ENCODE assay signal across 16 cellular contexts in genomic region chr11:8317164-8317563, GRCh38. TPM values are rescaled to one million over a fixed set of nuclear protein-coding genes. Genes with fewer than 3 reads are reported as not detected.
DNase-seq lines count a peak whose midpoint lies in the region; ATAC-seq and TF ChIP-seq lines count a peak whose summit lies in the region.
"Had no signal": no experiment of that assay in that cellular context is flagged by ENCODE, and none has a peak within 500 bp of the region (broad histone marks: within the 10 kb centered on the region; RNA-seq: fewer than 3 reads in every experiment).

No MANE protein-coding gene starts in this region.

- no peaks in the 10 kb centered on the region for H3F3A ChIP-seq in GM23248 (ENCODE audit: insufficient read depth)

- CTCF ChIA-PET in Caco-2 (lab: Charles Lee), result no interaction called here

- H3K27me3 ChIP-seq in GM23248 (replicated peaks; ENCODE audit: insufficient read depth) (peaks cover 12% of the 10 kb centered on the region), fibroblast of lung (ENCODE audit: control insufficient read depth, insufficient read depth, low read length) (peaks cover 7% of the 10 kb centered on the region), Caco-2 (replicated peaks; ENCODE audit: control insufficient read depth, insufficient read depth, low read length) (no peaks in the 10 kb centered on the region; the same call in none of the 2 replicates), thyroid gland (no peaks in the 10 kb centered on the region)

- H3K9me3 ChIP-seq in GM23248 (ENCODE audit: low read depth) (no peaks in the 10 kb centered on the region), fibroblast of lung (ENCODE audit: control insufficient read depth, insufficient read depth, low read depth, low read length) (no peaks in the 10 kb centered on the region), Caco-2 (no peaks in the 10 kb centered on the region), thyroid gland (no peaks in the 10 kb centered on the region)

- POLR2A ChIA-PET in Caco-2 (lab: Charles Lee), result no interaction called here

- intact Hi-C loops in Caco-2 (cut with micrococcal nuclease; ENCODE audit: unreplicated experiment) (no loop called here), thyroid gland (cut with DNase I) (no loop called here)

- H3K36me3 Mint-ChIP-seq in Caco-2 (ENCODE audit: insufficient read depth, unreplicated experiment), result no peaks in the 10 kb centered on the region
- H3K36me3 Mint-ChIP-seq: CD4-positive, alpha-beta memory T cell had no signal

- H3K27me3 Mint-ChIP-seq in Caco-2 (ENCODE audit: insufficient read depth, unreplicated experiment), result peaks cover 29% of the 10 kb centered on the region

- no peaks in the 10 kb centered on the region for H3K4me1 ChIP-seq in GM23248 (ENCODE audit: insufficient read depth)
- H3K4me1 ChIP-seq in fibroblast of lung (ENCODE audit: control insufficient read depth, extremely low read depth, insufficient read depth, low read length), result no peaks in the 10 kb centered on the region
- no peaks in the 10 kb centered on the region for H3K4me1 ChIP-seq in Caco-2
- no peaks in the 10 kb centered on the region for H3K4me1 ChIP-seq in thyroid gland

- H3K36me3 ChIP-seq in GM23248 (ENCODE audit: low read depth) (no peaks in the 10 kb centered on the region), fibroblast of lung (ENCODE audit: control insufficient read depth, insufficient read depth, low read length) (no peaks in the 10 kb centered on the region), Caco-2 (ENCODE audit: control insufficient read depth, insufficient read depth, low read length) (no peaks in the 10 kb centered on the region), thyroid gland (no peaks in the 10 kb centered on the region)

- BruUV-seq in Caco-2 (replicated peaks; lab: Mats Ljungman, UMichigan), result no TSS peak

- in situ Hi-C loops in GM23248 (cut with MboI), result no loop called here

- H3K27ac ChIP-seq in GM23248, result no peak overlapping the region
- H3K27ac ChIP-seq in fibroblast of lung (ENCODE audit: insufficient read depth, low read length), result no peak overlapping the region
- no peak overlapping the region for H3K27ac ChIP-seq in thyroid gland
- H3K27ac ChIP-seq: SK-N-MC had no signal

- H2AFZ ChIP-seq in GM23248 (no peak overlapping the region), fibroblast of lung (ENCODE audit: low read length) (no peak overlapping the region)

- H3K9me3 Mint-ChIP-seq in Caco-2 (ENCODE audit: unreplicated experiment), result no peaks in the 10 kb centered on the region

- H3K4me2 ChIP-seq in GM23248 (ENCODE audit: unreplicated experiment) (no peak overlapping the region), fibroblast of lung (ENCODE audit: extremely low read depth, insufficient read depth, low read length) (no peak overlapping the region)

- no peak for TF ChIP-seq POLR2A in thyroid gland (IDR thresholded peaks at IDR 0.05)

- ATAC-seq in HG03439 (IDR thresholded peaks at IDR 0.05; ENCODE audit: unreplicated experiment) (no peak), HG02759 (IDR thresholded peaks at IDR 0.05; ENCODE audit: unreplicated experiment) (no peak)
- ATAC-seq: GM12878, Right ventricle myocardium inferior had no signal

- H3K79me2 ChIP-seq in GM23248 (ENCODE audit: insufficient read depth) (no peaks in the 10 kb centered on the region), fibroblast of lung (ENCODE audit: control insufficient read depth, insufficient read depth, low read length) (no peaks in the 10 kb centered on the region)

- no peak overlapping the region for H3K4me3 Mint-ChIP-seq in Caco-2 (ENCODE audit: unreplicated experiment)
- H3K4me3 Mint-ChIP-seq: CD4-positive, alpha-beta memory T cell had no signal

- no peaks in the 10 kb centered on the region for H3K9me2 ChIP-seq in GM23248 (ENCODE audit: insufficient read depth)

- DNase-seq in A172 (ENCODE audit: low spot score) (peak; percentile 69), GM23248 (peak; percentile 13), RPMI7951 (ENCODE audit: low read depth) (peak; percentile 10), fibroblast of lung (ENCODE audit: low read depth in 2 of 2) (peak; percentile 27 to 50), Caco-2 (no peak), thyroid gland (no peak)
- DNase-seq: AML-193; CD4-positive, alpha-beta memory T cell; GOT3; NCI-H2227 treated with DMSO at 0.1 percent for 48 hours had no signal

- 18 to 27% methylated on average over 2 of the region's 2 CpGs for WGBS in GM23248 (ENCODE audit: low coverage in 1 of 2, low lambda C conversion rate in 2 of 2, missing lambda C conversion rate in 2 of 2), 2 experiments
- WGBS in thyroid gland, 2 donors, result 66 to 72% methylated on average over 2 of the region's 2 CpGs

- H3K27ac Mint-ChIP-seq in Caco-2 (ENCODE audit: unreplicated experiment), result no peak overlapping the region
- H3K27ac Mint-ChIP-seq: CD4-positive, alpha-beta memory T cell had no signal

- TF ChIP-seq CTCF in fibroblast of lung (conservative IDR thresholded peaks at IDR 0.05 in 1 of 2, IDR thresholded peaks at IDR 0.05 in 1 of 2; ENCODE audit: low read depth in 1 of 2, low read length in 2 of 2), result no peak
- no peak for TF ChIP-seq CTCF in Caco-2 (IDR thresholded peaks at IDR 0.05; ENCODE audit: insufficient read depth in 1 of 2, low read depth in 1 of 2, low read length in 1 of 2, severe bottlenecking in 1 of 2, unreplicated experiment in 1 of 2)
- no peak for TF ChIP-seq CTCF in thyroid gland (IDR thresholded peaks at IDR 0.05)

- H3K4me3 ChIP-seq in GM23248 (no peak overlapping the region), fibroblast of lung (replicated peaks in 1 of 4; ENCODE audit: control extremely low read depth in 1 of 4, insufficient read depth in 1 of 4, low read depth in 3 of 4, low read length in 4 of 4) (no peak overlapping the region), Caco-2 (ENCODE audit: low read depth, low read length) (no peak overlapping the region), thyroid gland (replicated peaks in 1 of 3) (no peak overlapping the region)
- H3K4me3 ChIP-seq: GM12878, SK-N-MC had no signal

- no peaks in the 10 kb centered on the region for H3K4me1 Mint-ChIP-seq in Caco-2 (ENCODE audit: low read depth, unreplicated experiment)
- H3K4me1 Mint-ChIP-seq: CD4-positive, alpha-beta memory T cell had no signal

- H4K20me1 ChIP-seq in GM23248 (ENCODE audit: insufficient read depth) (no peaks in the 10 kb centered on the region), fibroblast of lung (ENCODE audit: control insufficient read depth, extremely low read depth, insufficient read depth, low read length) (no peaks in the 10 kb centered on the region)

- no peak overlapping the region for H3K9ac ChIP-seq in GM23248
- H3K9ac ChIP-seq in fibroblast of lung (ENCODE audit: insufficient read depth, low read length), result no peak overlapping the region

RNA-seq across cellular contexts. Expression of gene LMO1, which starts 53.5 kb away (rescaled TPM):
- 0.22 and 1.7 TPM in 2 replicates for total RNA-seq in A172 (2014; rRNA removed; shearing (Covaris generic))
- total RNA-seq in GM23248 (2014; rRNA removed; shearing (Covaris generic)), result not detected in 2 replicates
- polyA plus RNA-seq in GM23248 (2016; fragmentation: Nextera tagmentation; extraction: Ambion mirVana), result not detected in 2 replicates
- total RNA-seq in RPMI7951 (2014; rRNA removed; shearing (Covaris generic)), result not detected in 2 replicates
- total RNA-seq in fibroblast of lung, result not detected in 2 replicates
- polyA plus RNA-seq in fibroblast of lung, result not detected in 2 replicates
- not detected in 2 replicates for polyA plus RNA-seq in fibroblast of lung (2012)
- polyA minus RNA-seq in fibroblast of lung (ENCODE audit: low replicate concordance), result not detected in 2 replicates
- not detected in 2 replicates for total RNA-seq in Caco-2 (2022)
- under 1 TPM in 1 of 4 donors, not detected in 3; 0.59 TPM for total RNA-seq in thyroid gland
- total RNA-seq: CD4-positive, alpha-beta memory T cell; GM12878; T-helper 1 cell treated with Interleukin-12 subunit alpha and Interleukin-12 subunit beta and Interleukin-4 antibody, amounts not matched to agents 30 ng/mL and 1 ng/mL, for 36 hours had no signal
- polyA plus RNA-seq: CD4-positive, alpha-beta memory T cell; GM12878 had no signal

Comparison
In these comparisons a context has a peak if more than half of its experiments do, and no peak if none do; other contexts are left out.
1. DNase-seq: peak in A172 (single experiment), GM23248 (single experiment), RPMI7951 (single experiment) and fibroblast of lung (2 of 2); none in Caco-2 (0 of 2) and thyroid gland (0 of 2).